9 cellular contexts compared by ENCODE assay signal in the genomic region with DNA sequence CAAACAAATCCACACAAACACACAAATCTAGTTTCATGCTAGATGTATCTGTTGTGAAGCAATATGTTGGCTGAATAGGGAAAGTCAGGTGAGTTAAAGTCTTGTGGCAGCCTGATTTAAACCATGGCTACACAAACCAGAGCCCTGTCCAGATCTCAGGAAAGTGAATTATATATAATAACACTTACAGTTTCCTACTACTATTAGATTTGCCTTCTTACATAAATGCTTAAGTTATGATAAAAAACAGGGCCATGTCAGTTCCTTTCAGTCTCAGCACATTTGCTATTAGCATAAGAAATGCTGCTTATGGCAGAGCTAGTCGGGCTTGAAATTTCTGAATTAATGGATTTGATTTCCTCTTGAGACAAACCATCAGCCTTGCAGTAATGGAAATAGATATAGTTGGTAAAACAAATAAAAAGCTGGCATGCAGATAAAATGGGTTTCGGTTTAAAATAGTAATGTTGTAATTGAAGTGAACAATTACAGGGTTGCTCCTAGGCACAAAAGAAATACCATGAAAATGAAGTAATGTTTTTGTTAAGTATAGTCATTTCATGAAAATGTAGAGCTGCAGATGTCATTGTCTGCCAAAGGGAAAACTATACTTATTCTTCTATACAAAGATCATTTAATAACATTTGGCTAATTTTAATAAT.
DNase-seq lines count a peak whose midpoint lies in the region; ATAC-seq and TF ChIP-seq lines count a peak whose summit lies in the region.
"Had no signal": no experiment of that assay in that cellular context is flagged by ENCODE, and none has a peak within 500 bp of the region (broad histone marks: within the 10 kb centered on the region; RNA-seq: fewer than 3 reads in every experiment).

No MANE protein-coding gene starts in this region.

- peaks cover 2% of the 10 kb centered on the region for H3K27me3 Mint-ChIP-seq in nephron progenitor cell (ENCODE audit: low read depth, poor library complexity)
- H3K27me3 Mint-ChIP-seq: stimulated activated naive CD8-positive, alpha-beta T cell treated with anti-CD3 and anti-CD28 coated beads, Interleukin-15, Interleukin-2, amounts not matched to agents 100 ng/mL and 50 ng/mL, for 24 hours had no signal

- H3K4me3 Mint-ChIP-seq in nephron progenitor cell, result peak overlapping the region; percentile 73
- H3K4me3 Mint-ChIP-seq: stimulated activated naive CD8-positive, alpha-beta T cell treated with anti-CD3 and anti-CD28 coated beads, Interleukin-15, Interleukin-2, amounts not matched to agents 100 ng/mL and 50 ng/mL, for 24 hours had no signal

- H3K36me3 Mint-ChIP-seq in nephron progenitor cell (ENCODE audit: low read depth), result peaks cover 9% of the 10 kb centered on the region

- H3K4me1 Mint-ChIP-seq in nephron progenitor cell, result peaks cover 87% of the 10 kb centered on the region

- TF ChIP-seq CTCF in C4-2B (conservative IDR thresholded peaks at IDR 0.05) (no peak), nephron progenitor cell (IDR thresholded peaks at IDR 0.05) (no peak)

- peak overlapping the region; percentile 74; the same call in 1 of the 2 replicates for H3K27ac ChIP-seq in C4-2B

- DNase-seq in NCI-H2081 (lab: John Stamatoyannopoulos, UW), result peak; percentile 33 to 70
- peak; percentile 85 for DNase-seq in dedifferentiated amniotic fluid mesenchymal stem cell (ENCODE audit: extremely low spot score)
- no peak for DNase-seq in nephron progenitor cell
- DNase-seq in NCI-H187 (lab: John Stamatoyannopoulos, UW), result no peak

- ATAC-seq in HG02610 (IDR thresholded peaks at IDR 0.05; ENCODE audit: unreplicated experiment) (no peak), GM21825 (IDR thresholded peaks at IDR 0.05; ENCODE audit: unreplicated experiment) (no peak), HG03571 (IDR thresholded peaks at IDR 0.05; ENCODE audit: unreplicated experiment) (no peak)

- peak overlapping the region; percentile 98 for H3K27ac Mint-ChIP-seq in nephron progenitor cell
- H3K27ac Mint-ChIP-seq: stimulated activated naive CD8-positive, alpha-beta T cell treated with anti-CD3 and anti-CD28 coated beads, Interleukin-15, Interleukin-2, amounts not matched to agents 100 ng/mL and 50 ng/mL, for 24 hours had no signal

- H3K9me3 Mint-ChIP-seq in nephron progenitor cell, result peaks cover 9% of the 10 kb centered on the region

Comparison
In these comparisons a context has a peak if more than half of its experiments do, and no peak if none do; other contexts are left out.
1. DNase-seq: peak in NCI-H2081 (2 of 2) and dedifferentiated amniotic fluid mesenchymal stem cell (single experiment); none in nephron progenitor cell (single experiment) and NCI-H187 (0 of 2).